Comparison of ENCODE assay signal across 1 cellular context in genomic region chr11:923691-924405, GRCh38.
TF ChIP-seq lines count a peak whose summit lies in the region.

No MANE protein-coding gene starts in this region.

TF ChIP-seq in IMR-90, 13 proteins besides CTCF, POLR2A, EP300 and RAD21:
- TF ChIP-seq SMC3 (IDR thresholded peaks at IDR 0.05; ENCODE audit: low read depth, low read length) (no peak), USF2 (IDR thresholded peaks at IDR 0.05; ENCODE audit: low read depth, low read length) (no peak), CEBPB (IDR thresholded peaks at IDR 0.05; ENCODE audit: low read depth, low read length) (no peak), NFE2L2 (IDR thresholded peaks at IDR 0.05; ENCODE audit: low read depth, low read length) (no peak), ELK1 (IDR thresholded peaks at IDR 0.05; ENCODE audit: borderline replicate concordance, low read depth, low read length) (no peak), RCOR1 (IDR thresholded peaks at IDR 0.05; ENCODE audit: insufficient replicate concordance, low read length) (no peak), MAZ (IDR thresholded peaks at IDR 0.05; ENCODE audit: borderline replicate concordance, low read depth, low read length) (no peak), BHLHE40 (IDR thresholded peaks at IDR 0.05; ENCODE audit: low read depth, low read length) (no peak), MAFK (IDR thresholded peaks at IDR 0.05; ENCODE audit: low read depth, low read length) (no peak), CHD1 (IDR thresholded peaks at IDR 0.05; ENCODE audit: low read depth, low read length) (no peak), MXI1 (IDR thresholded peaks at IDR 0.05; ENCODE audit: borderline replicate concordance, low read depth, low read length) (no peak), RFX5 (IDR thresholded peaks at IDR 0.05; ENCODE audit: low read depth, low read length) (no peak)
